31 cellular contexts compared by ENCODE assay signal in genomic region chr21:27421654-27422053, GRCh38.
DNase-seq lines count a peak whose midpoint lies in the region; TF ChIP-seq lines count a peak whose summit lies in the region.
"Had no signal": no experiment of that assay in that cellular context is flagged by ENCODE, and none has a peak within 500 bp of the region (broad histone marks: within the 10 kb centered on the region; RNA-seq: fewer than 3 reads in every experiment).

No MANE protein-coding gene starts in this region.

- H2BK120ac ChIP-seq in mesenchymal stem cell (ENCODE audit: low read depth, low read length) = no peak overlapping the region

- no peak overlapping the region for H2AFZ ChIP-seq in mesenchymal stem cell (ENCODE audit: low read depth, low read length)

- H3K9ac ChIP-seq in mesenchymal stem cell (ENCODE audit: low read length) = no peak overlapping the region
- H3K9ac ChIP-seq: BLaER1 treated with 17β-estradiol and CSF1 and Interleukin-3, amounts not matched to agents 10 nM and 100 nM had no signal

- peaks cover 8 to 29% of the 10 kb centered on the region in 2 donors for H3K4me1 ChIP-seq in ascending aorta
- H3K4me1 ChIP-seq in mesenchymal stem cell (ENCODE audit: control insufficient read depth, insufficient read depth, low read depth, low read length) = peaks cover 3% of the 10 kb centered on the region

- H3K14ac ChIP-seq in mesenchymal stem cell (ENCODE audit: low read length in 2 of 2) = no peak overlapping the region

- 94% methylated on average over 2 of the region's 3 CpGs for WGBS in mesenchymal stem cell

- no peaks in the 10 kb centered on the region for H3K9me3 Mint-ChIP-seq in HFFc6
- H3K9me3 Mint-ChIP-seq: H9 had no signal

- H3K36me3 ChIP-seq in ascending aorta (no peaks in the 10 kb centered on the region), mesenchymal stem cell (ENCODE audit: control insufficient read depth in 1 of 2, insufficient read depth in 2 of 2, low read depth in 1 of 2, low read length in 2 of 2) (no peaks in the 10 kb centered on the region)
- H3K36me3 ChIP-seq: adrenal gland; BLaER1 treated with 17β-estradiol and CSF1 and Interleukin-3, amounts not matched to agents 10 nM and 100 nM; heart right ventricle; thoracic aorta had no signal

- no peak overlapping the region for H2BK5ac ChIP-seq in mesenchymal stem cell (ENCODE audit: low read depth, low read length, poor library complexity, severe bottlenecking)

- H3K36me3 Mint-ChIP-seq in HFFc6 (ENCODE audit: low read depth) = no peaks in the 10 kb centered on the region
- H3K36me3 Mint-ChIP-seq: activated CD4-positive, alpha-beta memory T cell treated with anti-CD3 and anti-CD28 coated beads for 36 hours; brain; natural killer cell had no signal

- no peaks in the 10 kb centered on the region for H3K79me1 ChIP-seq in mesenchymal stem cell (replicated peaks; ENCODE audit: low read length, poor library complexity, severe bottlenecking)

- H2AK5ac ChIP-seq in mesenchymal stem cell (ENCODE audit: low read length, severe bottlenecking) = no peak overlapping the region

- intact Hi-C loops in ascending aorta (cut with DNase I) = loop anchor here (5.0 to 10.0 kb wide), 3 partner anchors 143 to 1323 kb away; partner anchors contain the start of gene ADAMTS1

- no peak overlapping the region for H3K4me3 Mint-ChIP-seq in HFFc6
- H3K4me3 Mint-ChIP-seq: activated CD4-positive, alpha-beta memory T cell treated with anti-CD3 and anti-CD28 coated beads for 36 hours; activated T-cell treated with anti-CD3 and anti-CD28 coated beads, Interleukin-2, amount 50 U/mL, for 72 hours; brain; H9; natural killer cell; T-helper 1 cell treated with Interleukin-12 subunit alpha and Interleukin-12 subunit beta and Interleukin-4 antibody, amounts not matched to agents 30 μg/mL and 1 μg/mL, for 36 hours had no signal

- DNase-seq in HFFc6 (no peak), ascending aorta (ENCODE audit: low spot score in 2 of 2) (no peak), fibroblast of pulmonary artery (ENCODE audit: low read depth) (peak; percentile 46), stromal cell of bone marrow (ENCODE audit: low read depth) (peak; percentile 59), activated gamma-delta T cell (lab: John Stamatoyannopoulos, UW) (no peak), NCI-H146 (lab: John Stamatoyannopoulos, UW) (no peak), mesenchymal stem cell (no peak)
- DNase-seq: activated CD4-positive, alpha-beta memory T cell treated with anti-CD3 and anti-CD28 coated beads for 36 hours; activated CD4-positive, CD25-positive, alpha-beta regulatory T cell treated with anti-CD3 and anti-CD28 coated beads, Interleukin-2, amount 50 U/mL, for 72 hours; activated naive CD4-positive, alpha-beta T cell; activated T-cell treated with anti-CD3 and anti-CD28 coated beads, Interleukin-2, amount 50 U/mL, for 72 hours; adrenal gland; COR-L47; foreskin melanocyte; H9; heart right ventricle; Karpas-422; MV-4-11; natural killer cell; NCI-H1436; NCI-H2081 treated with DMSO at 0.1 percent for 48 hours; NCI-H2227 treated with DMSO at 0.1 percent for 48 hours; NCI-H526; occipital lobe; OCI-M1; small intestine; stimulated activated naive CD4-positive, alpha-beta T cell treated with Interleukin-2 at 50 U/mL for 16 hours had no signal

- peak overlapping the region; percentile 92 for H3K27ac Mint-ChIP-seq in HFFc6
- H3K27ac Mint-ChIP-seq: activated CD4-positive, alpha-beta memory T cell treated with anti-CD3 and anti-CD28 coated beads for 36 hours; activated T-cell treated with anti-CD3 and anti-CD28 coated beads, Interleukin-2, amount 50 U/mL, for 72 hours; brain; H9; natural killer cell; T-helper 1 cell treated with Interleukin-12 subunit alpha and Interleukin-12 subunit beta and Interleukin-4 antibody, amounts not matched to agents 30 μg/mL and 1 μg/mL, for 36 hours had no signal

- no peak overlapping the region for H3K4ac ChIP-seq in mesenchymal stem cell (ENCODE audit: low read depth in 1 of 2, low read length in 2 of 2)

- peak overlapping the region; percentile 60 to 64 for H3K27ac ChIP-seq in ascending aorta
- no peak overlapping the region for H3K27ac ChIP-seq in mesenchymal stem cell (ENCODE audit: low read length, poor library complexity, severe bottlenecking)
- H3K27ac ChIP-seq: BLaER1 treated with 17β-estradiol and CSF1 and Interleukin-3, amounts not matched to agents 10 nM and 100 nM had no signal

- no peak overlapping the region for H4K8ac ChIP-seq in mesenchymal stem cell (ENCODE audit: low read length)

- H3K27me3 ChIP-seq in ascending aorta = no peaks in the 10 kb centered on the region
- no peaks in the 10 kb centered on the region for H3K27me3 ChIP-seq in mesenchymal stem cell (ENCODE audit: control insufficient read depth in 1 of 2, insufficient read depth in 1 of 2, low read length in 2 of 2)
- H3K27me3 ChIP-seq: adrenal gland; BLaER1 treated with 17β-estradiol and CSF1 and Interleukin-3, amounts not matched to agents 10 nM and 100 nM; heart right ventricle had no signal

- no peak overlapping the region for H3K23ac ChIP-seq in mesenchymal stem cell (ENCODE audit: low read length in 2 of 2)

- H3K4me2 ChIP-seq in mesenchymal stem cell (ENCODE audit: low read length, poor library complexity, severe bottlenecking) = no peak overlapping the region
- H3K4me2 ChIP-seq: BLaER1 treated with 17β-estradiol and CSF1 and Interleukin-3, amounts not matched to agents 10 nM and 100 nM had no signal

- H2BK12ac ChIP-seq in mesenchymal stem cell (ENCODE audit: low read length in 2 of 2) = no peak overlapping the region

- H3K27me3 Mint-ChIP-seq in HFFc6 (ENCODE audit: insufficient read depth) = no peaks in the 10 kb centered on the region
- H3K27me3 Mint-ChIP-seq: activated CD4-positive, alpha-beta memory T cell treated with anti-CD3 and anti-CD28 coated beads for 36 hours; brain had no signal

- H2BK15ac ChIP-seq in mesenchymal stem cell (ENCODE audit: low read depth, poor library complexity, severe bottlenecking) = no peak overlapping the region

- no peak for TF ChIP-seq CTCF in HFFc6 (IDR thresholded peaks at IDR 0.05)
- TF ChIP-seq CTCF in ascending aorta (IDR thresholded peaks at IDR 0.05) = no peak
- no peak for TF ChIP-seq CTCF in fibroblast of pulmonary artery (IDR thresholded peaks at IDR 0.05; ENCODE audit: low read length, missing control alignments)

- H3K18ac ChIP-seq in mesenchymal stem cell (ENCODE audit: low read depth in 1 of 2, low read length in 2 of 2) = no peak overlapping the region

- H3K9me3 ChIP-seq in ascending aorta (no peaks in the 10 kb centered on the region), mesenchymal stem cell (ENCODE audit: control insufficient read depth, low read length) (no peaks in the 10 kb centered on the region)
- H3K9me3 ChIP-seq: adrenal gland; BLaER1 treated with 17β-estradiol and CSF1 and Interleukin-3, amounts not matched to agents 10 nM and 100 nM; thoracic aorta had no signal

- no peak overlapping the region for H4K91ac ChIP-seq in mesenchymal stem cell (ENCODE audit: low read length)

- peaks cover 52% of the 10 kb centered on the region for H3K4me1 Mint-ChIP-seq in HFFc6 (ENCODE audit: low read depth)
- H3K4me1 Mint-ChIP-seq: natural killer cell had no signal

- H3K4me3 ChIP-seq in ascending aorta (no peak overlapping the region), fibroblast of pulmonary artery (replicated peaks; ENCODE audit: low read depth, low read length) (no peak overlapping the region), mesenchymal stem cell (ENCODE audit: insufficient read depth in 1 of 2, low read depth in 1 of 2, low read length in 2 of 2) (no peak overlapping the region)
- H3K4me3 ChIP-seq: adrenal gland; BLaER1 treated with 17β-estradiol and CSF1 and Interleukin-3, amounts not matched to agents 10 nM and 100 nM; heart right ventricle; thoracic aorta had no signal

Comparison
In these comparisons a context has a peak if more than half of its experiments do, and no peak if none do; other contexts are left out.
1. DNase-seq: peak in fibroblast of pulmonary artery (single experiment) and stromal cell of bone marrow (single experiment); none in HFFc6 (single experiment), ascending aorta (0 of 2), activated gamma-delta T cell (single experiment), NCI-H146 (single experiment) and mesenchymal stem cell (single experiment).